13 cellular contexts compared by ENCODE assay signal in genomic region chr1:41102653-41103052, GRCh38.
A peak's percentile ranks its signal among the peaks of the same experiment; 100 is the strongest.
DNase-seq lines count a peak whose midpoint lies in the region; ATAC-seq and TF ChIP-seq lines count a peak whose summit lies in the region.
"Had no signal": no experiment of that assay in that cellular context is flagged by ENCODE, and none has a peak within 500 bp of the region (broad histone marks: within the 10 kb centered on the region; RNA-seq: fewer than 3 reads in every experiment).

No MANE protein-coding gene starts in this region.

- H3K4me1 ChIP-seq in left lung = peaks cover 4 to 15% of the 10 kb centered on the region in 2 donors
- peaks cover 17% of the 10 kb centered on the region for H3K4me1 ChIP-seq in stomach smooth muscle (ENCODE audit: control insufficient read depth, insufficient read depth, low read length)

- no peaks in the 10 kb centered on the region for H3K9me3 Mint-ChIP-seq in HFFc6
- H3K9me3 Mint-ChIP-seq: CD4-positive, alpha-beta memory T cell had no signal

- no peak overlapping the region for H3K4me3 Mint-ChIP-seq in HFFc6
- H3K4me3 Mint-ChIP-seq: CD4-positive, alpha-beta memory T cell; memory B cell had no signal

- H3K27me3 ChIP-seq in left lung (no peaks in the 10 kb centered on the region), stomach smooth muscle (ENCODE audit: control insufficient read depth in 1 of 2, insufficient read depth in 2 of 2, low read length in 2 of 2) (no peaks in the 10 kb centered on the region)
- H3K27me3 ChIP-seq: dorsolateral prefrontal cortex, neutrophil had no signal

- H3K9me3 ChIP-seq in left lung (no peaks in the 10 kb centered on the region), stomach smooth muscle (ENCODE audit: control insufficient read depth in 2 of 2, low read length in 2 of 2) (no peaks in the 10 kb centered on the region)
- H3K9me3 ChIP-seq: neutrophil had no signal

- no peak overlapping the region for H3K27ac ChIP-seq in left lung
- H3K27ac ChIP-seq in stomach smooth muscle (ENCODE audit: low read length) = peak overlapping the region; percentile 12
- H3K27ac ChIP-seq: neutrophil had no signal

- no peak for DNase-seq in HFFc6
- DNase-seq in amniotic epithelial cell (ENCODE audit: low read depth) = peak; percentile 56
- no peak for DNase-seq in left lung
- DNase-seq in NCI-H2171 treated with DMSO at 0.1 percent for 48 hours (lab: John Stamatoyannopoulos, UW) = no peak
- no peak for DNase-seq in UCSD-AML1 (lab: John Stamatoyannopoulos, UW; ENCODE audit: unreplicated experiment)
- DNase-seq: activated CD4-positive, alpha-beta T cell treated with anti-CD3 and anti-CD28 coated beads, Interleukin-2, amount 50 U/mL, for 48 hours; activated T-cell treated with anti-CD3 and anti-CD28 coated beads, Interleukin-2, amount 50 U/mL, for 48 hours; CD4-positive, alpha-beta memory T cell had no signal

- H3K27ac Mint-ChIP-seq in HFFc6 = peak overlapping the region; percentile 36
- H3K27ac Mint-ChIP-seq: CD4-positive, alpha-beta memory T cell had no signal

- peaks cover 25% of the 10 kb centered on the region for H3K4me1 Mint-ChIP-seq in HFFc6 (ENCODE audit: low read depth)
- H3K4me1 Mint-ChIP-seq: CD4-positive, alpha-beta memory T cell had no signal

- ATAC-seq in left lung = peak; percentile 15
- no peak for ATAC-seq in GM21576 (IDR thresholded peaks at IDR 0.05; ENCODE audit: unreplicated experiment)

- intact Hi-C loops in left lung (cut with DNase I) = no loop called here

- H3K36me3 Mint-ChIP-seq in HFFc6 (ENCODE audit: low read depth) = peaks cover 4% of the 10 kb centered on the region; the same call in 1 of the 2 replicates

- no peaks in the 10 kb centered on the region; the same call in 1 of the 2 replicates for H3K27me3 Mint-ChIP-seq in HFFc6 (ENCODE audit: insufficient read depth)
- H3K27me3 Mint-ChIP-seq: CD4-positive, alpha-beta memory T cell; memory B cell had no signal

- TF ChIP-seq CTCF in HFFc6 (IDR thresholded peaks at IDR 0.05) = no peak
- no peak for TF ChIP-seq CTCF in left lung (IDR thresholded peaks at IDR 0.05)

- H3K36me3 ChIP-seq in left lung (no peaks in the 10 kb centered on the region), stomach smooth muscle (ENCODE audit: control insufficient read depth in 2 of 2, insufficient read depth in 2 of 2, low read length in 2 of 2) (peaks cover 0 to 3% of the 10 kb centered on the region in 2 donors)
- H3K36me3 ChIP-seq: neutrophil had no signal

- H3K9ac ChIP-seq in stomach smooth muscle (ENCODE audit: low read length in 2 of 2) = no peak overlapping the region

- no peak overlapping the region for H3K4me3 ChIP-seq in left lung
- H3K4me3 ChIP-seq in stomach smooth muscle (ENCODE audit: low read length in 2 of 2) = no peak overlapping the region
- H3K4me3 ChIP-seq: dorsolateral prefrontal cortex had no signal
